ENCODE assay signal across 24 cellular contexts in genomic region chr1:179848233-179848632, GRCh38. TPM values are rescaled to one million over a fixed set of nuclear protein-coding genes. Genes with fewer than 3 reads are reported as not detected.
DNase-seq lines count a peak whose midpoint lies in the region; ATAC-seq, FAIRE-seq and TF ChIP-seq lines count a peak whose summit lies in the region.
"Had no signal": no experiment of that assay in that cellular context is flagged by ENCODE, and none has a peak within 500 bp of the region (broad histone marks: within the 10 kb centered on the region; RNA-seq: fewer than 3 reads in every experiment).

No MANE protein-coding gene starts in this region.

- ATAC-seq in HepG2 (no peak), right lobe of liver (no peak), K562 (no peak), HG02588 (IDR thresholded peaks at IDR 0.05; ENCODE audit: unreplicated experiment) (no peak)
- ATAC-seq: GM12878 had no signal

- no peaks in the 10 kb centered on the region for H3K4me1 ChIP-seq in HepG2 (ENCODE audit: insufficient read depth, low read length)
- peaks cover 0 to 2% (median 0%) of the 10 kb centered on the region in 4 donors for H3K4me1 ChIP-seq in right lobe of liver
- H3K4me1 ChIP-seq in K562 (replicated peaks in 1 of 2; ENCODE audit: control insufficient read depth in 2 of 2, insufficient read depth in 2 of 2, low read length in 2 of 2), result no peaks in the 10 kb centered on the region
- H3K4me1 ChIP-seq: BE2C had no signal

- DNase-seq in HepG2 (ENCODE audit: low spot score) (no peak), right lobe of liver (no peak), K562 (ENCODE audit: extremely low read depth in 1 of 4, low spot score in 3 of 4) (no peak), glomerular visceral epithelial cell (ENCODE audit: extremely low spot score) (no peak)
- DNase-seq: ACHN; BE2C; C1 segment of cervical spinal cord; CD4-positive, alpha-beta memory T cell; CD4-positive, CD25-positive, alpha-beta regulatory T cell; CD8-positive, alpha-beta memory T cell; COR-L47; DMS 273 treated with DMSO at 0.1 percent for 48 hours; DMS153; DMS53; DMS79; DND-41; EL; GDM1 had no signal

- H2AFZ ChIP-seq in HepG2 (ENCODE audit: low read length) (no peak overlapping the region), K562 (ENCODE audit: low read depth, low read length) (no peak overlapping the region)

- CTCF ChIA-PET in HepG2 (lab: Yijun Ruan, JAX; ENCODE audit: low intra/inter-chr PET ratio, low total read pairs) (no interaction called here), K562 (lab: Yijun Ruan, JAX; ENCODE audit: low intra/inter-chr PET ratio) (no interaction called here)

- H3K4me3 ChIP-seq in HepG2 (replicated peaks in 1 of 3; ENCODE audit: insufficient read depth in 1 of 3, low read depth in 2 of 3, low read length in 3 of 3) (no peak overlapping the region), right lobe of liver (no peak overlapping the region), K562 (no peak overlapping the region)
- H3K4me3 ChIP-seq: BLaER1, GM12878 had no signal

- FAIRE-seq in HepG2 (lab: Jason Lieb, UNC) (no peak), K562 (lab: Jason Lieb, UNC) (no peak)
- FAIRE-seq: GM12878, GM12892, GM18507 had no signal

- H4K20me1 ChIP-seq in HepG2 (ENCODE audit: insufficient read depth, low read length), result no peaks in the 10 kb centered on the region
- H4K20me1 ChIP-seq in K562 (replicated peaks; ENCODE audit: control insufficient read depth, insufficient read depth, low read length), result no peaks in the 10 kb centered on the region
- H4K20me1 ChIP-seq: BLaER1 had no signal

- in situ Hi-C loops in HepG2 (cut with HindIII; ENCODE audit: extremely low pct_ligation_motif_present, low pct_unique_long_range_greater_than_20kb), result no loop called here
- in situ Hi-C loops in K562 (cut with MboI), result no loop called here

- H3K27ac ChIP-seq in HepG2 (ENCODE audit: extremely low read length, insufficient read depth, low read length), result no peak overlapping the region
- no peak overlapping the region for H3K27ac ChIP-seq in right lobe of liver
- H3K27ac ChIP-seq in K562 (ENCODE audit: extremely low read depth, low read depth, low read length), result no peak overlapping the region
- H3K27ac ChIP-seq: 22Rv1, BLaER1 had no signal

- H3K27me3 ChIP-seq in HepG2 (ENCODE audit: control insufficient read depth in 1 of 2, insufficient read depth in 2 of 2, low read length in 2 of 2) (no peaks in the 10 kb centered on the region), right lobe of liver (no peaks in the 10 kb centered on the region), K562 (ENCODE audit: control insufficient read depth in 2 of 2, insufficient read depth in 2 of 2, low read length in 2 of 2) (no peaks in the 10 kb centered on the region)
- H3K27me3 ChIP-seq: BE2C, BLaER1 had no signal

- no peak for TF ChIP-seq EP300 in HepG2 (IDR thresholded peaks at IDR 0.05; ENCODE audit: low read depth in 2 of 2, low read length in 2 of 2)
- no peak for TF ChIP-seq EP300 in HepG2 (CRISPR knock-in tag; IDR thresholded peaks at IDR 0.05; ENCODE audit: borderline replicate concordance)
- no peak for TF ChIP-seq EP300 in K562 (IDR thresholded peaks at IDR 0.05; ENCODE audit: low read length)

- 96% methylated on average over 3 of the region's 3 CpGs for WGBS in HepG2 (ENCODE audit: low lambda C conversion rate)
- 96% methylated on average over 3 of the region's 3 CpGs for WGBS in right lobe of liver (ENCODE audit: insufficient coverage, low coverage, low lambda C conversion rate, missing lambda C conversion rate)
- WGBS in K562 (ENCODE audit: insufficient coverage, low coverage, missing lambda C conversion rate), result 91% methylated on average over 3 of the region's 3 CpGs

- H3K36me3 ChIP-seq in HepG2 (replicated peaks in 1 of 2; ENCODE audit: control insufficient read depth in 1 of 2, insufficient read depth in 2 of 2, low read length in 2 of 2) (peaks cover 13 to 51% of the 10 kb centered on the region in 2 experiments), right lobe of liver (peaks cover 0 to 82% (median 31%) of the 10 kb centered on the region in 4 donors), K562 (ENCODE audit: control insufficient read depth, insufficient read depth, low read length) (peaks cover 80% of the 10 kb centered on the region)

- no peak for TF ChIP-seq RAD21 in HepG2 (CRISPR knock-in tag; IDR thresholded peaks at IDR 0.05)
- TF ChIP-seq RAD21 in K562 (CRISPR knock-in tag; conservative IDR thresholded peaks at IDR 0.05 in 1 of 2, IDR thresholded peaks at IDR 0.05 in 1 of 2), result no peak

- H3K4me2 ChIP-seq in HepG2 (ENCODE audit: low read depth, low read length), result no peak overlapping the region
- no peak overlapping the region for H3K4me2 ChIP-seq in K562 (ENCODE audit: insufficient read depth, low read length)
- H3K4me2 ChIP-seq: BLaER1 had no signal

- no peaks in the 10 kb centered on the region for H3K9me1 ChIP-seq in K562 (ENCODE audit: control insufficient read depth, insufficient read depth, low read length)

- intact Hi-C loops in HepG2 (cut with micrococcal nuclease; ENCODE audit: unreplicated experiment), result no loop called here
- intact Hi-C loops in right lobe of liver (cut with DNase I), result no loop called here
- intact Hi-C loops in K562 (cut with micrococcal nuclease), result no loop called here

- POLR2A ChIA-PET in HepG2 (lab: Yijun Ruan, JAX), result no interaction called here
- POLR2A ChIA-PET in K562 (lab: Yijun Ruan, JAX), result interaction anchor here (1.1 to 1.9 kb wide), 3 partner anchors 17 to 331 kb away, joined by 3 to 8 read pairs (median 4); partner anchors contain the start of gene TOR1AIP1

- no peak overlapping the region for H3K9ac ChIP-seq in HepG2 (ENCODE audit: insufficient read depth, low read depth, low read length)
- no peak overlapping the region for H3K9ac ChIP-seq in K562 (ENCODE audit: insufficient read depth in 1 of 2, low read depth in 2 of 2, low read length in 2 of 2)
- H3K9ac ChIP-seq: BLaER1 had no signal

- TF ChIP-seq CTCF in HepG2 (CRISPR knock-in tag; IDR thresholded peaks at IDR 0.05) (no peak), right lobe of liver (IDR thresholded peaks at IDR 0.05) (no peak), K562 (IDR thresholded peaks at IDR 0.05 in 2 of 3, conservative IDR thresholded peaks at IDR 0.05 in 1 of 3; ENCODE audit: insufficient read depth in 2 of 3, low read depth in 1 of 3, low read length in 3 of 3) (no peak)

- no peak for TF ChIP-seq POLR2A in HepG2 (IDR thresholded peaks at IDR 0.05; ENCODE audit: insufficient read depth in 1 of 2, low read depth in 2 of 2, low read length in 2 of 2)
- TF ChIP-seq POLR2A in right lobe of liver (IDR thresholded peaks at IDR 0.05), result no peak
- TF ChIP-seq POLR2A in K562 (conservative IDR thresholded peaks at IDR 0.05), result no peak

- no peaks in the 10 kb centered on the region for H3K9me3 ChIP-seq in HepG2 (ENCODE audit: low read length)
- H3K9me3 ChIP-seq in right lobe of liver, result no peaks in the 10 kb centered on the region
- no peaks in the 10 kb centered on the region for H3K9me3 ChIP-seq in K562 (replicated peaks; ENCODE audit: control insufficient read depth, insufficient read depth, low read depth, low read length)
- H3K9me3 ChIP-seq: BE2C, BLaER1 had no signal

- no peaks in the 10 kb centered on the region for H3K79me2 ChIP-seq in HepG2 (ENCODE audit: insufficient read depth, low read length)
- H3K79me2 ChIP-seq in K562 (ENCODE audit: control insufficient read depth, insufficient read depth, low read length), result no peaks in the 10 kb centered on the region

- BruUV-seq in HepG2 (replicated peaks; lab: Mats Ljungman, UMichigan) (no TSS peak), K562 (replicated peaks; lab: Mats Ljungman, UMichigan) (no TSS peak)

RNA-seq across cellular contexts. Expression of gene TOR1AIP2, which starts 29.4 kb away (rescaled TPM):
- total RNA-seq in HepG2 (2016; rRNA removed; fragmentation: Illumina TruSeq; extraction: Trizol), result 65.8 and 89.4 TPM in 2 replicates
- total RNA-seq in HepG2 (2016; cell fraction: cytosol; rRNA removed; fragmentation: Illumina TruSeq; extraction: Trizol; ENCODE audit: low read depth), result 6.2 and 7.1 TPM in 2 replicates
- total RNA-seq in HepG2 (2016; cell fraction: insoluble cytoplasmic fraction; rRNA removed; fragmentation: Illumina TruSeq; extraction: Trizol), result 66.8 and 90.8 TPM in 2 replicates
- 29.3 and 33.2 TPM in 2 replicates for total RNA-seq in HepG2 (2016; cell fraction: membrane; rRNA removed; fragmentation: Illumina TruSeq; extraction: Trizol)
- 42.7 and 51.2 TPM in 2 replicates for total RNA-seq in HepG2 (2016; cell fraction: nucleus; rRNA removed; fragmentation: Illumina TruSeq; extraction: Trizol)
- 28.4 and 35.2 TPM in 2 replicates for polyA plus RNA-seq in HepG2 (2011; rRNA removed)
- 14.2 and 20.9 TPM in 2 replicates for polyA plus RNA-seq in HepG2 (2011; cell fraction: cytosol; rRNA removed)
- 10.5 and 16.3 TPM in 2 replicates for polyA plus RNA-seq in HepG2 (2011; cell fraction: nucleus; rRNA removed)
- 17.1 and 20.9 TPM in 2 replicates for polyA plus RNA-seq in HepG2 (2012)
- polyA plus RNA-seq in HepG2 (2016; cell fraction: cytosol; fragmentation: Illumina TruSeq; extraction: Trizol; ENCODE audit: low read depth), result 2.1 and 2.2 TPM in 2 replicates
- polyA plus RNA-seq in HepG2 (2016; cell fraction: insoluble cytoplasmic fraction; fragmentation: Illumina TruSeq; extraction: Trizol; ENCODE audit: low read depth), result 25.3 and 26.7 TPM in 2 replicates
- polyA plus RNA-seq in HepG2 (2016; cell fraction: membrane; fragmentation: Illumina TruSeq; extraction: Trizol; ENCODE audit: low read depth), result 6.2 and 7.6 TPM in 2 replicates
- 30.5 and 36.9 TPM in 2 replicates for polyA plus RNA-seq in HepG2 (2016; cell fraction: nucleus; fragmentation: Illumina TruSeq; extraction: Trizol; ENCODE audit: insufficient read depth, low read depth)
- 59.1 and 156 TPM in 2 replicates for polyA minus RNA-seq in HepG2 (2011; rRNA and poly(A)+ RNA removed; ENCODE audit: low replicate concordance)
- 44.6 and 63.2 TPM in 2 replicates for polyA minus RNA-seq in HepG2 (2011; cell fraction: cytosol; rRNA and poly(A)+ RNA removed)
- 39.7 and 61.4 TPM in 2 replicates for polyA minus RNA-seq in HepG2 (2011; cell fraction: nucleus; rRNA and poly(A)+ RNA removed)
- 100 to 1,000 TPM in 2 of 6 experiments, 10 to 100 TPM in 4; 73.3 to 140 (median 90.4) TPM for total RNA-seq in right lobe of liver
- total RNA-seq in K562 (2011; cell fraction: chromatin; rRNA removed; ENCODE audit: low replicate concordance), result 74.7 and 186 TPM in 2 replicates
- total RNA-seq in K562 (2011; cell fraction: nucleolus; rRNA removed), result 41.0 and 51.3 TPM in 2 replicates
- total RNA-seq in K562 (2011; cell fraction: nucleoplasm; rRNA removed), result 111 and 217 TPM in 2 replicates
- 38.3 and 63.2 TPM in 2 replicates for total RNA-seq in K562 (2014; rRNA removed)
- 122 and 133 TPM in 2 replicates for total RNA-seq in K562 (2014; rRNA removed; fragmentation: Illumina TruSeq; extraction: Trizol)
- total RNA-seq in K562 (2015; rRNA removed; fragmentation: Illumina TruSeq; extraction: Trizol), result 91.2 and 103 TPM in 2 replicates
- 105 and 107 TPM in 2 replicates for total RNA-seq in K562 (2021)
- polyA plus RNA-seq in K562 (2011; rRNA removed), result 49.0 and 72.5 TPM in 2 replicates
- polyA plus RNA-seq in K562 (2011; cell fraction: cytosol; rRNA removed), result 20.5 and 30.3 TPM in 2 replicates
- polyA plus RNA-seq in K562 (2011; cell fraction: nucleus; rRNA removed), result 18.9 and 22.1 TPM in 2 replicates
- polyA plus RNA-seq in K562 (2012), result 14.7 and 20.4 TPM in 2 replicates
- polyA plus RNA-seq in K562 (2014; fragmentation: Illumina TruSeq; extraction: Trizol), result 39.6 and 41.1 TPM in 2 replicates
- 10 to 100 TPM; 16.7 to 31.7 TPM for polyA plus RNA-seq in K562 (2014; fragmentation: Nextera tagmentation; extraction: Ambion mirVana)
- 41.4 and 41.9 TPM in 2 replicates for polyA plus RNA-seq in K562 (2014; rRNA removed)
- polyA minus RNA-seq in K562 (2011; rRNA and poly(A)+ RNA removed), result 144 and 191 TPM in 2 replicates
- polyA minus RNA-seq in K562 (2011; cell fraction: cytosol; rRNA and poly(A)+ RNA removed), result 55.8 and 79.8 TPM in 2 replicates
- polyA minus RNA-seq in K562 (2011; cell fraction: nucleus; rRNA and poly(A)+ RNA removed), result 33.9 and 55.4 TPM in 2 replicates

RNA-seq across cellular contexts. Expression of gene TOR1AIP1, which starts 33.9 kb away (rescaled TPM):
- total RNA-seq in HepG2 (2016; rRNA removed; fragmentation: Illumina TruSeq; extraction: Trizol) (23.8 and 29.0 TPM in 2 replicates), right lobe of liver (10 to 100 TPM; 18.0 to 31.2 (median 23.0) TPM), K562 (2014; rRNA removed) (21.0 and 29.1 TPM in 2 replicates), K562 (2014; rRNA removed; fragmentation: Illumina TruSeq; extraction: Trizol) (35.5 and 40.4 TPM in 2 replicates), K562 (2015; rRNA removed; fragmentation: Illumina TruSeq; extraction: Trizol) (34.4 and 38.1 TPM in 2 replicates), K562 (2021) (21.7 and 28.0 TPM in 2 replicates)
- total RNA-seq in HepG2 (2016; cell fraction: cytosol; rRNA removed; fragmentation: Illumina TruSeq; extraction: Trizol; ENCODE audit: low read depth), result 2.9 and 4.9 TPM in 2 replicates
- total RNA-seq in HepG2 (2016; cell fraction: insoluble cytoplasmic fraction; rRNA removed; fragmentation: Illumina TruSeq; extraction: Trizol), result 22.6 and 28.8 TPM in 2 replicates
- total RNA-seq in HepG2 (2016; cell fraction: membrane; rRNA removed; fragmentation: Illumina TruSeq; extraction: Trizol), result 8.4 and 9.9 TPM in 2 replicates
- total RNA-seq in HepG2 (2016; cell fraction: nucleus; rRNA removed; fragmentation: Illumina TruSeq; extraction: Trizol), result 23.9 and 31.3 TPM in 2 replicates
- polyA plus RNA-seq in HepG2 (2011; rRNA removed) (15.6 and 16.0 TPM in 2 replicates), K562 (2011; rRNA removed) (30.6 and 36.2 TPM in 2 replicates), K562 (2014; fragmentation: Illumina TruSeq; extraction: Trizol) (39.3 and 46.9 TPM in 2 replicates), K562 (2014; fragmentation: Nextera tagmentation; extraction: Ambion mirVana) (10 to 100 TPM; 27.1 to 38.0 TPM), K562 (2014; rRNA removed) (18.1 and 21.7 TPM in 2 replicates)
- 7.5 and 11.9 TPM in 2 replicates for polyA plus RNA-seq in HepG2 (2011; cell fraction: cytosol; rRNA removed)
- polyA plus RNA-seq in HepG2 (2011; cell fraction: nucleus; rRNA removed), result 3.4 and 3.6 TPM in 2 replicates
- polyA plus RNA-seq in HepG2 (2012), result 16.9 and 19.3 TPM in 2 replicates
- polyA plus RNA-seq in HepG2 (2016; cell fraction: cytosol; fragmentation: Illumina TruSeq; extraction: Trizol; ENCODE audit: low read depth), result 2.0 and 2.1 TPM in 2 replicates
- polyA plus RNA-seq in HepG2 (2016; cell fraction: insoluble cytoplasmic fraction; fragmentation: Illumina TruSeq; extraction: Trizol; ENCODE audit: low read depth), result 20.7 and 24.1 TPM in 2 replicates
- polyA plus RNA-seq in HepG2 (2016; cell fraction: membrane; fragmentation: Illumina TruSeq; extraction: Trizol; ENCODE audit: low read depth), result 6.6 and 6.9 TPM in 2 replicates
- 27.6 and 31.5 TPM in 2 replicates for polyA plus RNA-seq in HepG2 (2016; cell fraction: nucleus; fragmentation: Illumina TruSeq; extraction: Trizol; ENCODE audit: insufficient read depth, low read depth)
- polyA minus RNA-seq in HepG2 (2011; rRNA and poly(A)+ RNA removed; ENCODE audit: low replicate concordance), result 15.0 and 31.6 TPM in 2 replicates
- polyA minus RNA-seq in HepG2 (2011; cell fraction: cytosol; rRNA and poly(A)+ RNA removed), result 18.4 and 19.5 TPM in 2 replicates
- 13.9 and 15.2 TPM in 2 replicates for polyA minus RNA-seq in HepG2 (2011; cell fraction: nucleus; rRNA and poly(A)+ RNA removed)
- total RNA-seq in K562 (2011; cell fraction: chromatin; rRNA removed; ENCODE audit: low replicate concordance), result 34.1 and 36.6 TPM in 2 replicates
- 20.5 and 27.2 TPM in 2 replicates for total RNA-seq in K562 (2011; cell fraction: nucleolus; rRNA removed)
- total RNA-seq in K562 (2011; cell fraction: nucleoplasm; rRNA removed), result 29.0 and 38.0 TPM in 2 replicates
- 10.8 and 14.3 TPM in 2 replicates for polyA plus RNA-seq in K562 (2011; cell fraction: cytosol; rRNA removed)
- polyA plus RNA-seq in K562 (2011; cell fraction: nucleus; rRNA removed), result 8.2 and 12.3 TPM in 2 replicates
- 22.9 and 25.6 TPM in 2 replicates for polyA plus RNA-seq in K562 (2012)
- 41.7 and 51.5 TPM in 2 replicates for polyA minus RNA-seq in K562 (2011; rRNA and poly(A)+ RNA removed)
- 10.0 and 21.2 TPM in 2 replicates for polyA minus RNA-seq in K562 (2011; cell fraction: cytosol; rRNA and poly(A)+ RNA removed)
- polyA minus RNA-seq in K562 (2011; cell fraction: nucleus; rRNA and poly(A)+ RNA removed), result 15.8 and 21.8 TPM in 2 replicates

Comparison
In these comparisons a context has a peak if more than half of its experiments do, and no peak if none do; other contexts are left out.
1. Of the 241 proteins assayed by ChIP-seq in both HepG2 and K562: peak only in HepG2: none; only in K562: MAFG; in both: MAFF and MAFK; in neither: 238.